In the genomic region with DNA sequence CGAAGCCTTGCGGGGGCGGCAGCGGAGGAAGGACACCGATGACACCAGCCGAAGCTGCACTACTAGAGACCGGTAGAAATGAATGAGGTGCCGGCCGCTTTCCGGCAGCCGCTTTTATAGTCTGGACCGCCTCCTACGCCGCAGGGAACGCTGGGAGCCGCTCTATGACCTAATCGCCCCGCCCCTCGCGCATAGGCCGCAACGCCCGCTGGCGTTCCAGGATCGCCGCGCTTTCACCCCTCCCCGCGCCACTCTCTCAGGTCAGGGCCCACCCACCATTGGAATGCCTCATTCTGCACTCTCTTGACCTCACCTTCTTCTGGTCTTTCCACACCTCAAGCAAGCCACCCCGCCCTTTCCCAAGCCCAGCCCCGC, we compare ENCODE assay signal across 8 cellular contexts.
DNase-seq lines count a peak whose midpoint lies in the region; ATAC-seq lines count a peak whose summit lies in the region.

A gene (minus strand): TSS at position 89 of the 375 bp plus-strand sequence. CDS start 170 bp downstream, outside the sequence.

- H3K4me1 Mint-ChIP-seq in central memory CD8-positive, alpha-beta T cell = peaks cover 67% of the 10 kb centered on the region

- in situ Hi-C loops in ACHN (cut with HindIII; ENCODE audit: low pct_ligation_motif_present, low pct_unique_long_range_greater_than_20kb, low sequenced_read_pairs) = no loop called here

- H3K4me3 Mint-ChIP-seq in central memory CD8-positive, alpha-beta T cell = peak within 1 kb of the TSS; percentile 100

- peaks cover 82% of the 10 kb centered on the region for H3K36me3 Mint-ChIP-seq in central memory CD8-positive, alpha-beta T cell (ENCODE audit: insufficient read depth)

- H3K9me3 Mint-ChIP-seq in central memory CD8-positive, alpha-beta T cell = no peaks in the 10 kb centered on the region

- peak within 1 kb of the TSS; percentile 100 for H3K27ac Mint-ChIP-seq in central memory CD8-positive, alpha-beta T cell (ENCODE audit: low read depth)

- no peaks in the 10 kb centered on the region for H3K27me3 Mint-ChIP-seq in central memory CD8-positive, alpha-beta T cell

- ATAC-seq in GM18909 (IDR thresholded peaks at IDR 0.05; ENCODE audit: poor library complexity, unreplicated experiment) (peak; percentile 67), HG03175 (IDR thresholded peaks at IDR 0.05; ENCODE audit: unreplicated experiment) (peak; percentile 60)
- peak; percentile 50 for ATAC-seq in central memory CD8-positive, alpha-beta T cell (replicated peaks; ENCODE audit: extremely low read depth, poor library complexity, severe bottlenecking)

- DNase-seq in ACHN (peak; percentile 98), NCI-H446 (lab: John Stamatoyannopoulos, UW) (peak; percentile 98), inferior parietal cortex (ENCODE audit: extremely low spot score) (peak; percentile 95)
- peak; percentile 98 to 99 (median 98) for DNase-seq in activated CD4-positive, CD25-positive, alpha-beta regulatory T cell (lab: John Stamatoyannopoulos, UW)
- peak; percentile 92 to 97 for DNase-seq in central memory CD8-positive, alpha-beta T cell (ENCODE audit: low spot score in 2 of 2)
- peak; percentile 96 to 97 for DNase-seq in stimulated activated CD4-positive, alpha-beta T cell treated with anti-CD3 and anti-CD28 coated beads, Interleukin-12 subunit alpha, Interleukin-12 subunit beta, amount 100 ng/mL, for 24 hours (ENCODE audit: low read depth in 2 of 2)

Comparison
In these comparisons a context has a peak if more than half of its experiments do, and no peak if none do; other contexts are left out.
1. Peak in every context shown above with its lines: DNase-seq and ATAC-seq.